Comparison of ENCODE assay signal across 9 cellular contexts in genomic region chr15:55403531-55403930, GRCh38. TPM values are rescaled to one million over a fixed set of nuclear protein-coding genes. Genes with fewer than 3 reads are reported as not detected.
DNase-seq lines count a peak whose midpoint lies in the region; ATAC-seq lines count a peak whose summit lies in the region.
"Had no signal": no experiment of that assay in that cellular context is flagged by ENCODE, and none has a peak within 500 bp of the region (broad histone marks: within the 10 kb centered on the region; RNA-seq: fewer than 3 reads in every experiment).

No MANE protein-coding gene starts in this region.

- H3K4me1 Mint-ChIP-seq in activated naive CD8-positive, alpha-beta T cell treated with anti-CD3 and anti-CD28 coated beads, Interleukin-2, amount 50 U/mL, for 24 hours, result peaks cover 49% of the 10 kb centered on the region

- ATAC-seq in activated naive CD8-positive, alpha-beta T cell treated with anti-CD3 and anti-CD28 coated beads, Interleukin-2, amount 50 U/mL, for 24 hours, result no peak
- ATAC-seq in left lobe of liver (no peak), HG02870 (IDR thresholded peaks at IDR 0.05; ENCODE audit: unreplicated experiment) (no peak), HG03097 (IDR thresholded peaks at IDR 0.05; ENCODE audit: low FRiP score, unreplicated experiment) (no peak)

- DNase-seq in EH (ENCODE audit: low read depth), result peak; percentile 46
- peak; percentile 85 to 90 for DNase-seq in Kasumi-1 (lab: John Stamatoyannopoulos, UW)
- no peak for DNase-seq in activated naive CD8-positive, alpha-beta T cell treated with anti-CD3 and anti-CD28 coated beads, Interleukin-2, amount 50 U/mL, for 24 hours
- DNase-seq in myocyte (ENCODE audit: low read depth), result peak; percentile 25
- DNase-seq in left lobe of liver (ENCODE audit: low spot score), result no peak
- DNase-seq in superior temporal gyrus (ENCODE audit: extremely low spot score), result no peak
- DNase-seq: stimulated activated CD4-positive, alpha-beta T cell treated with anti-CD3 and anti-CD28 coated beads, Interleukin-1b, Interleukin-23, amount 100 ng/mL, for 48 hours had no signal

- peaks cover 2% of the 10 kb centered on the region for H3K36me3 Mint-ChIP-seq in activated naive CD8-positive, alpha-beta T cell treated with anti-CD3 and anti-CD28 coated beads, Interleukin-2, amount 50 U/mL, for 24 hours (ENCODE audit: low read depth)

- H3K4me3 Mint-ChIP-seq in activated naive CD8-positive, alpha-beta T cell treated with anti-CD3 and anti-CD28 coated beads, Interleukin-2, amount 50 U/mL, for 24 hours, result peak overlapping the region; percentile 12

- no peaks in the 10 kb centered on the region for H3K27me3 Mint-ChIP-seq in activated naive CD8-positive, alpha-beta T cell treated with anti-CD3 and anti-CD28 coated beads, Interleukin-2, amount 50 U/mL, for 24 hours

- H3K9me3 Mint-ChIP-seq in activated naive CD8-positive, alpha-beta T cell treated with anti-CD3 and anti-CD28 coated beads, Interleukin-2, amount 50 U/mL, for 24 hours, result peaks cover 3% of the 10 kb centered on the region

- H3K27ac Mint-ChIP-seq in activated naive CD8-positive, alpha-beta T cell treated with anti-CD3 and anti-CD28 coated beads, Interleukin-2, amount 50 U/mL, for 24 hours, result peak overlapping the region; percentile 67

RNA-seq across cellular contexts. Expression of gene CCPG1, which starts 4.6 kb away (rescaled TPM):
- 63.6 and 64.1 TPM in 2 replicates for total RNA-seq in myocyte
- 75.1 TPM for polyA plus RNA-seq in myocyte (2012)
- total RNA-seq in left lobe of liver, result 60.2 TPM

RNA-seq across cellular contexts. Expression of gene PIERCE2, which starts 4.8 kb away (rescaled TPM):
- total RNA-seq in myocyte, result 5.4 and 8.5 TPM in 2 replicates
- polyA plus RNA-seq in myocyte (2012), result 4.1 TPM
- 0.60 TPM for total RNA-seq in left lobe of liver

Comparison
In these comparisons a context has a peak if more than half of its experiments do, and no peak if none do; other contexts are left out.
1. DNase-seq: peak in EH (single experiment), Kasumi-1 (2 of 2) and myocyte (single experiment); none in activated naive CD8-positive, alpha-beta T cell treated with anti-CD3 and anti-CD28 coated beads, Interleukin-2, amount 50 U/mL, for 24 hours (single experiment), left lobe of liver (single experiment) and superior temporal gyrus (single experiment).